ENCODE assay signal across 1 cellular context in the genomic region with DNA sequence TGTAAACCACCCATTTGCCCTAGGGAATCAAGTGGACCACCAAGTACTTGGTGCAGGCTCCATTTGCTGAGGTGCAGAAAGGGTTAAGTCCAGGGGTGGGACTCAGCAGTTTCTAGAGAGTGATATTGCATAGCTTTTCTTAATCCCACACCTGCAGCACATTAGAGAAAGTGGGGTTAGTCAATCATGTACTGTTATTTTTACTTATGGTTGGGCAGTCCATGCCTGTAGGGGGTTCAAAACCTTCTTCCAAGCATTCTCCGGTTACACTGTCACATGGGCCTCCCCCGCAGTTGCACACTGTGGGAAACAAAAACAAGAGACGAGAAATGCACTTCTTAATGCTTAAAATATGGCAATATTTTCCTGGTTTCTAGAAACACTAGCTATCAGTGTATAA.
A peak's percentile ranks its signal among the peaks of the same experiment; 100 is the strongest.
TF ChIP-seq lines count a peak whose summit lies in the region.

No MANE protein-coding gene starts in this region.

TF ChIP-seq in HEK293, 187 proteins besides CTCF, POLR2A, EP300 and RAD21 (continued from another document and continues in another):
- TF ChIP-seq, protein P1, sequence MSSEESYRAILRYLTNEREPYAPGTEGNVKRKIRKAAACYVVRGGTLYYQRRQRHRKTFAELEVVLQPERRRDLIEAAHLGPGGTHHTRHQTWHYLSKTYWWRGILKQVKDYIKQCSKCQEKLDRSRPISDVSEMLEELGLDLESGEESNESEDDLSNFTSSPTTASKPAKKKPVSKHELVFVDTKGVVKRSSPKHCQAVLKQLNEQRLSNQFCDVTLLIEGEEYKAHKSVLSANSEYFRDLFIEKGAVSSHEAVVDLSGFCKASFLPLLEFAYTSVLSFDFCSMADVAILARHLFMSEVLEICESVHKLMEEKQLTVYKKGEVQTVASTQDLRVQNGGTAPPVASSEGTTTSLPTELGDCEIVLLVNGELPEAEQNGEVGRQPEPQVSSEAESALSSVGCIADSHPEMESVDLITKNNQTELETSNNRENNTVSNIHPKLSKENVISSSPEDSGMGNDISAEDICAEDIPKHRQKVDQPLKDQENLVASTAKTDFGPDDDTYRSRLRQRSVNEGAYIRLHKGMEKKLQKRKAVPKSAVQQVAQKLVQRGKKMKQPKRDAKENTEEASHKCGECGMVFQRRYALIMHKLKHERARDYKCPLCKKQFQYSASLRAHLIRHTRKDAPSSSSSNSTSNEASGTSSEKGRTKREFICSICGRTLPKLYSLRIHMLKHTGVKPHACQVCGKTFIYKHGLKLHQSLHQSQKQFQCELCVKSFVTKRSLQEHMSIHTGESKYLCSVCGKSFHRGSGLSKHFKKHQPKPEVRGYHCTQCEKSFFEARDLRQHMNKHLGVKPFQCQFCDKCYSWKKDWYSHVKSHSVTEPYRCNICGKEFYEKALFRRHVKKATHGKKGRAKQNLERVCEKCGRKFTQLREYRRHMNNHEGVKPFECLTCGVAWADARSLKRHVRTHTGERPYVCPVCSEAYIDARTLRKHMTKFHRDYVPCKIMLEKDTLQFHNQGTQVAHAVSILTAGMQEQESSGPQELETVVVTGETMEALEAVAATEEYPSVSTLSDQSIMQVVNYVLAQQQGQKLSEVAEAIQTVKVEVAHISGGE (tag by site-specific recombination; conservative IDR thresholded peaks at IDR 0.05; ENCODE audit: low read depth), result no peak
- TF ChIP-seq, protein P2, sequence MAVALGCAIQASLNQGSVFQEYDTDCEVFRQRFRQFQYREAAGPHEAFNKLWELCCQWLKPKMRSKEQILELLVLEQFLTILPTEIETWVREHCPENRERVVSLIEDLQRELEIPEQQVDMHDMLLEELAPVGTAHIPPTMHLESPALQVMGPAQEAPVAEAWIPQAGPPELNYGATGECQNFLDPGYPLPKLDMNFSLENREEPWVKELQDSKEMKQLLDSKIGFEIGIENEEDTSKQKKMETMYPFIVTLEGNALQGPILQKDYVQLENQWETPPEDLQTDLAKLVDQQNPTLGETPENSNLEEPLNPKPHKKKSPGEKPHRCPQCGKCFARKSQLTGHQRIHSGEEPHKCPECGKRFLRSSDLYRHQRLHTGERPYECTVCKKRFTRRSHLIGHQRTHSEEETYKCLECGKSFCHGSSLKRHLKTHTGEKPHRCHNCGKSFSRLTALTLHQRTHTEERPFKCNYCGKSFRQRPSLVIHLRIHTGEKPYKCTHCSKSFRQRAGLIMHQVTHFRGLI (tag by site-specific recombination; IDR thresholded peaks at IDR 0.05), result peak; percentile 95
- TF ChIP-seq, protein P3, sequence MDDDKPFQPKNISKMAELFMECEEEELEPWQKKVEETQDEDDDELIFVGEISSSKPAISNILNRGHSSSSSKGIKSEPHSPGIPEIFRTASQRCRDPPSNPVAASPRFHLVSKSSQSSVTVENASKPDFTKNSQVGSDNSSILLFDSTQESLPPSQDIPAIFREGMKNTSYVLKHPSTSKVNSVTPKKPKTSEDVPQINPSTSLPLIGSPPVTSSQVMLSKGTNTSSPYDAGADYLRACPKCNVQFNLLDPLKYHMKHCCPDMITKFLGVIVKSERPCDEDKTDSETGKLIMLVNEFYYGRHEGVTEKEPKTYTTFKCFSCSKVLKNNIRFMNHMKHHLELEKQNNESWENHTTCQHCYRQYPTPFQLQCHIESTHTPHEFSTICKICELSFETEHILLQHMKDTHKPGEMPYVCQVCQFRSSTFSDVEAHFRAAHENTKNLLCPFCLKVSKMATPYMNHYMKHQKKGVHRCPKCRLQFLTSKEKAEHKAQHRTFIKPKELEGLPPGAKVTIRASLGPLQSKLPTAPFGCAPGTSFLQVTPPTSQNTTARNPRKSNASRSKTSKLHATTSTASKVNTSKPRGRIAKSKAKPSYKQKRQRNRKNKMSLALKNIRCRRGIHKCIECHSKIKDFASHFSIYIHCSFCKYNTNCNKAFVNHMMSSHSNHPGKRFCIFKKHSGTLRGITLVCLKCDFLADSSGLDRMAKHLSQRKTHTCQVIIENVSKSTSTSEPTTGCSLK (tag by site-specific recombination; IDR thresholded peaks at IDR 0.05), result no peak
- TF ChIP-seq ZNF112 (tag by site-specific recombination; IDR thresholded peaks at IDR 0.05) (no peak), ZSCAN16 (tag by site-specific recombination; IDR thresholded peaks at IDR 0.05) (no peak), REPIN1 (tag by site-specific recombination; IDR thresholded peaks at IDR 0.05; ENCODE audit: low read depth) (no peak), TCF7L2 (IDR thresholded peaks at IDR 0.05; ENCODE audit: borderline replicate concordance, low read depth, low read length) (no peak), ZNF624 (tag by site-specific recombination; IDR thresholded peaks at IDR 0.05) (no peak), ZNF16 (tag by site-specific recombination; IDR thresholded peaks at IDR 0.05; ENCODE audit: low read depth) (no peak), ZNF24 (tag by site-specific recombination; IDR thresholded peaks at IDR 0.05) (no peak), ZNF596 (tag by site-specific recombination; IDR thresholded peaks at IDR 0.05) (peak; percentile 81), YY2 (tag by site-specific recombination; IDR thresholded peaks at IDR 0.05) (no peak), ZNF354C (tag by site-specific recombination; IDR thresholded peaks at IDR 0.05; ENCODE audit: borderline replicate concordance, low read depth) (no peak), ZNF155 (tag by site-specific recombination; IDR thresholded peaks at IDR 0.05) (no peak), ZNF266 (tag by site-specific recombination; IDR thresholded peaks at IDR 0.05; ENCODE audit: low read depth) (no peak), ZNF391 (tag by site-specific recombination; IDR thresholded peaks at IDR 0.05; ENCODE audit: borderline replicate concordance, low read depth) (no peak), KLF10 (tag by site-specific recombination; IDR thresholded peaks at IDR 0.05) (peak; percentile 54; the same call in 1 of the 2 replicates), ZBTB48 (tag by site-specific recombination; IDR thresholded peaks at IDR 0.05) (no peak), MYNN (tag by site-specific recombination; IDR thresholded peaks at IDR 0.05; ENCODE audit: borderline replicate concordance) (no peak), ZNF585B (tag by site-specific recombination; IDR thresholded peaks at IDR 0.05) (no peak), ZNF670 (tag by site-specific recombination; IDR thresholded peaks at IDR 0.05; ENCODE audit: low read depth) (no peak), OVOL3 (tag by site-specific recombination; IDR thresholded peaks at IDR 0.05) (peak; percentile 50; the same call in 1 of the 2 replicates), ZNF610 (tag by site-specific recombination; IDR thresholded peaks at IDR 0.05; ENCODE audit: borderline replicate concordance) (no peak), ZNF214 (tag by site-specific recombination; IDR thresholded peaks at IDR 0.05; ENCODE audit: borderline replicate concordance) (no peak)
- TF ChIP-seq, protein P4, sequence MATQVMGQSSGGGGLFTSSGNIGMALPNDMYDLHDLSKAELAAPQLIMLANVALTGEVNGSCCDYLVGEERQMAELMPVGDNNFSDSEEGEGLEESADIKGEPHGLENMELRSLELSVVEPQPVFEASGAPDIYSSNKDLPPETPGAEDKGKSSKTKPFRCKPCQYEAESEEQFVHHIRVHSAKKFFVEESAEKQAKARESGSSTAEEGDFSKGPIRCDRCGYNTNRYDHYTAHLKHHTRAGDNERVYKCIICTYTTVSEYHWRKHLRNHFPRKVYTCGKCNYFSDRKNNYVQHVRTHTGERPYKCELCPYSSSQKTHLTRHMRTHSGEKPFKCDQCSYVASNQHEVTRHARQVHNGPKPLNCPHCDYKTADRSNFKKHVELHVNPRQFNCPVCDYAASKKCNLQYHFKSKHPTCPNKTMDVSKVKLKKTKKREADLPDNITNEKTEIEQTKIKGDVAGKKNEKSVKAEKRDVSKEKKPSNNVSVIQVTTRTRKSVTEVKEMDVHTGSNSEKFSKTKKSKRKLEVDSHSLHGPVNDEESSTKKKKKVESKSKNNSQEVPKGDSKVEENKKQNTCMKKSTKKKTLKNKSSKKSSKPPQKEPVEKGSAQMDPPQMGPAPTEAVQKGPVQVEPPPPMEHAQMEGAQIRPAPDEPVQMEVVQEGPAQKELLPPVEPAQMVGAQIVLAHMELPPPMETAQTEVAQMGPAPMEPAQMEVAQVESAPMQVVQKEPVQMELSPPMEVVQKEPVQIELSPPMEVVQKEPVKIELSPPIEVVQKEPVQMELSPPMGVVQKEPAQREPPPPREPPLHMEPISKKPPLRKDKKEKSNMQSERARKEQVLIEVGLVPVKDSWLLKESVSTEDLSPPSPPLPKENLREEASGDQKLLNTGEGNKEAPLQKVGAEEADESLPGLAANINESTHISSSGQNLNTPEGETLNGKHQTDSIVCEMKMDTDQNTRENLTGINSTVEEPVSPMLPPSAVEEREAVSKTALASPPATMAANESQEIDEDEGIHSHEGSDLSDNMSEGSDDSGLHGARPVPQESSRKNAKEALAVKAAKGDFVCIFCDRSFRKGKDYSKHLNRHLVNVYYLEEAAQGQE (tag by site-specific recombination; IDR thresholded peaks at IDR 0.05), result no peak
- TF ChIP-seq, protein P5, sequence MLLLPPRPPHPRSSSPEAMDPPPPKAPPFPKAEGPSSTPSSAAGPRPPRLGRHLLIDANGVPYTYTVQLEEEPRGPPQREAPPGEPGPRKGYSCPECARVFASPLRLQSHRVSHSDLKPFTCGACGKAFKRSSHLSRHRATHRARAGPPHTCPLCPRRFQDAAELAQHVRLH (tag by site-specific recombination; IDR thresholded peaks at IDR 0.05), result no peak; the same call in 1 of the 2 replicates
- TF ChIP-seq, protein P6, sequence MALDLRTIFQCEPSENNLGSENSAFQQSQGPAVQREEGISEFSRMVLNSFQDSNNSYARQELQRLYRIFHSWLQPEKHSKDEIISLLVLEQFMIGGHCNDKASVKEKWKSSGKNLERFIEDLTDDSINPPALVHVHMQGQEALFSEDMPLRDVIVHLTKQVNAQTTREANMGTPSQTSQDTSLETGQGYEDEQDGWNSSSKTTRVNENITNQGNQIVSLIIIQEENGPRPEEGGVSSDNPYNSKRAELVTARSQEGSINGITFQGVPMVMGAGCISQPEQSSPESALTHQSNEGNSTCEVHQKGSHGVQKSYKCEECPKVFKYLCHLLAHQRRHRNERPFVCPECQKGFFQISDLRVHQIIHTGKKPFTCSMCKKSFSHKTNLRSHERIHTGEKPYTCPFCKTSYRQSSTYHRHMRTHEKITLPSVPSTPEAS (tag by site-specific recombination; IDR thresholded peaks at IDR 0.05), result no peak
- TF ChIP-seq, protein P7, sequence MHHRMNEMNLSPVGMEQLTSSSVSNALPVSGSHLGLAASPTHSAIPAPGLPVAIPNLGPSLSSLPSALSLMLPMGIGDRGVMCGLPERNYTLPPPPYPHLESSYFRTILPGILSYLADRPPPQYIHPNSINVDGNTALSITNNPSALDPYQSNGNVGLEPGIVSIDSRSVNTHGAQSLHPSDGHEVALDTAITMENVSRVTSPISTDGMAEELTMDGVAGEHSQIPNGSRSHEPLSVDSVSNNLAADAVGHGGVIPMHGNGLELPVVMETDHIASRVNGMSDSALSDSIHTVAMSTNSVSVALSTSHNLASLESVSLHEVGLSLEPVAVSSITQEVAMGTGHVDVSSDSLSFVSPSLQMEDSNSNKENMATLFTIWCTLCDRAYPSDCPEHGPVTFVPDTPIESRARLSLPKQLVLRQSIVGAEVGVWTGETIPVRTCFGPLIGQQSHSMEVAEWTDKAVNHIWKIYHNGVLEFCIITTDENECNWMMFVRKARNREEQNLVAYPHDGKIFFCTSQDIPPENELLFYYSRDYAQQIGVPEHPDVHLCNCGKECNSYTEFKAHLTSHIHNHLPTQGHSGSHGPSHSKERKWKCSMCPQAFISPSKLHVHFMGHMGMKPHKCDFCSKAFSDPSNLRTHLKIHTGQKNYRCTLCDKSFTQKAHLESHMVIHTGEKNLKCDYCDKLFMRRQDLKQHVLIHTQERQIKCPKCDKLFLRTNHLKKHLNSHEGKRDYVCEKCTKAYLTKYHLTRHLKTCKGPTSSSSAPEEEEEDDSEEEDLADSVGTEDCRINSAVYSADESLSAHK (tag by site-specific recombination; IDR thresholded peaks at IDR 0.05), result peak; percentile 99
- TF ChIP-seq, protein P8, sequence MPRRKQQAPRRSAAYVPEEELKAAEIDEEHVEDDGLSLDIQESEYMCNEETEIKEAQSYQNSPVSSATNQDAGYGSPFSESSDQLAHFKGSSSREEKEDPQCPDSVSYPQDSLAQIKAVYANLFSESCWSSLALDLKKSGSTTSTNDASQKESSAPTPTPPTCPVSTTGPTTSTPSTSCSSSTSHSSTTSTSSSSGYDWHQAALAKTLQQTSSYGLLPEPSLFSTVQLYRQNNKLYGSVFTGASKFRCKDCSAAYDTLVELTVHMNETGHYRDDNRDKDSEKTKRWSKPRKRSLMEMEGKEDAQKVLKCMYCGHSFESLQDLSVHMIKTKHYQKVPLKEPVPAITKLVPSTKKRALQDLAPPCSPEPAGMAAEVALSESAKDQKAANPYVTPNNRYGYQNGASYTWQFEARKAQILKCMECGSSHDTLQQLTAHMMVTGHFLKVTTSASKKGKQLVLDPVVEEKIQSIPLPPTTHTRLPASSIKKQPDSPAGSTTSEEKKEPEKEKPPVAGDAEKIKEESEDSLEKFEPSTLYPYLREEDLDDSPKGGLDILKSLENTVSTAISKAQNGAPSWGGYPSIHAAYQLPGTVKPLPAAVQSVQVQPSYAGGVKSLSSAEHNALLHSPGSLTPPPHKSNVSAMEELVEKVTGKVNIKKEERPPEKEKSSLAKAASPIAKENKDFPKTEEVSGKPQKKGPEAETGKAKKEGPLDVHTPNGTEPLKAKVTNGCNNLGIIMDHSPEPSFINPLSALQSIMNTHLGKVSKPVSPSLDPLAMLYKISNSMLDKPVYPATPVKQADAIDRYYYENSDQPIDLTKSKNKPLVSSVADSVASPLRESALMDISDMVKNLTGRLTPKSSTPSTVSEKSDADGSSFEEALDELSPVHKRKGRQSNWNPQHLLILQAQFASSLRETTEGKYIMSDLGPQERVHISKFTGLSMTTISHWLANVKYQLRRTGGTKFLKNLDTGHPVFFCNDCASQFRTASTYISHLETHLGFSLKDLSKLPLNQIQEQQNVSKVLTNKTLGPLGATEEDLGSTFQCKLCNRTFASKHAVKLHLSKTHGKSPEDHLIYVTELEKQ (tag by site-specific recombination; IDR thresholded peaks at IDR 0.05; ENCODE audit: borderline replicate concordance), result peak; percentile 50; the same call in 1 of the 2 replicates
- TF ChIP-seq, protein P9, sequence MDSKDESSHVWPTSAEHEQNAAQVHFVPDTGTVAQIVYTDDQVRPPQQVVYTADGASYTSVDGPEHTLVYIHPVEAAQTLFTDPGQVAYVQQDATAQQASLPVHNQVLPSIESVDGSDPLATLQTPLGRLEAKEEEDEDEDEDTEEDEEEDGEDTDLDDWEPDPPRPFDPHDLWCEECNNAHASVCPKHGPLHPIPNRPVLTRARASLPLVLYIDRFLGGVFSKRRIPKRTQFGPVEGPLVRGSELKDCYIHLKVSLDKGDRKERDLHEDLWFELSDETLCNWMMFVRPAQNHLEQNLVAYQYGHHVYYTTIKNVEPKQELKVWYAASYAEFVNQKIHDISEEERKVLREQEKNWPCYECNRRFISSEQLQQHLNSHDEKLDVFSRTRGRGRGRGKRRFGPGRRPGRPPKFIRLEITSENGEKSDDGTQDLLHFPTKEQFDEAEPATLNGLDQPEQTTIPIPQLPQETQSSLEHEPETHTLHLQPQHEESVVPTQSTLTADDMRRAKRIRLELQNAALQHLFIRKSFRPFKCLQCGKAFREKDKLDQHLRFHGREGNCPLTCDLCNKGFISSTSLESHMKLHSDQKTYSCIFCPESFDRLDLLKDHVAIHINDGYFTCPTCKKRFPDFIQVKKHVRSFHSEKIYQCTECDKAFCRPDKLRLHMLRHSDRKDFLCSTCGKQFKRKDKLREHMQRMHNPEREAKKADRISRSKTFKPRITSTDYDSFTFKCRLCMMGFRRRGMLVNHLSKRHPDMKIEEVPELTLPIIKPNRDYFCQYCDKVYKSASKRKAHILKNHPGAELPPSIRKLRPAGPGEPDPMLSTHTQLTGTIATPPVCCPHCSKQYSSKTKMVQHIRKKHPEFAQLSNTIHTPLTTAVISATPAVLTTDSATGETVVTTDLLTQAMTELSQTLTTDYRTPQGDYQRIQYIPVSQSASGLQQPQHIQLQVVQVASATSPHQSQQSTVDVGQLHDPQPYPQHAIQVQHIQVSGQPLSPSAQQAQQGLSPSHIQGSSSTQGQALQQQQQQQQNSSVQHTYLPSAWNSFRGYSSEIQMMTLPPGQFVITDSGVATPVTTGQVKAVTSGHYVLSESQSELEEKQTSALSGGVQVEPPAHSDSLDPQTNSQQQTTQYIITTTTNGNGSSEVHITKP (tag by site-specific recombination; IDR thresholded peaks at IDR 0.05), result peak; percentile 72
